10 cellular contexts compared by ENCODE assay signal in genomic region chr2:204019572-204020501, GRCh38.
DNase-seq lines count a peak whose midpoint lies in the region; ATAC-seq and TF ChIP-seq lines count a peak whose summit lies in the region.
"Had no signal": no experiment of that assay in that cellular context is flagged by ENCODE, and none has a peak within 500 bp of the region (broad histone marks: within the 10 kb centered on the region; RNA-seq: fewer than 3 reads in every experiment).

No MANE protein-coding gene starts in this region.

- no peaks in the 10 kb centered on the region for H3K79me1 ChIP-seq in mesendoderm (ENCODE audit: low read length)

- no CpG with 5 or more reads among the region's 6 CpGs for WGBS in mesendoderm (ENCODE audit: extremely low coverage, insufficient coverage, low lambda C conversion rate)

- H3K18ac ChIP-seq in mesendoderm (ENCODE audit: low read length), result no peak overlapping the region

- H3K4ac ChIP-seq in mesendoderm (ENCODE audit: low read depth, low read length), result no peak overlapping the region

- H2BK120ac ChIP-seq in mesendoderm (ENCODE audit: low read depth, low read length), result no peak overlapping the region

- H4K8ac ChIP-seq in mesendoderm (ENCODE audit: low read depth, low read length), result no peak overlapping the region

- H2BK15ac ChIP-seq in mesendoderm (replicated peaks; ENCODE audit: low read depth), result no peak overlapping the region

- no peak for TF ChIP-seq CTCF in astrocyte of the spinal cord (IDR thresholded peaks at IDR 0.05; ENCODE audit: low read depth, low read length)

- no peak overlapping the region for H2AK5ac ChIP-seq in mesendoderm (ENCODE audit: low read length)

- no peak overlapping the region for H3K23ac ChIP-seq in mesendoderm (ENCODE audit: low read length)

- ATAC-seq in stimulated activated naive CD8-positive, alpha-beta T cell treated with anti-CD3 and anti-CD28 coated beads, Interleukin-15, Interleukin-2, amounts not matched to agents 100 U/mL and 50 U/mL, for 24 hours, result peak; percentile 94

- no peaks in the 10 kb centered on the region for H3K27me3 ChIP-seq in mesendoderm (ENCODE audit: insufficient read depth, low read length, poor library complexity)
- H3K27me3 ChIP-seq: testis had no signal

- no peak overlapping the region for H2BK5ac ChIP-seq in mesendoderm (ENCODE audit: low read length)

- H3K9ac ChIP-seq in mesendoderm (ENCODE audit: low read length), result no peak overlapping the region

- TF ChIP-seq POLR2A in erythroblast (IDR thresholded peaks at IDR 0.05; ENCODE audit: low read length), result no peak

- H3K36me3 ChIP-seq in mesendoderm (ENCODE audit: control insufficient read depth, insufficient read depth, low read length), result no peaks in the 10 kb centered on the region
- H3K36me3 ChIP-seq: left ventricle myocardium inferior had no signal

- no peak overlapping the region for H3K56ac ChIP-seq in mesendoderm (ENCODE audit: low read length)

- H3K4me3 ChIP-seq in astrocyte of the spinal cord (ENCODE audit: low read depth, low read length) (no peak overlapping the region), mesendoderm (ENCODE audit: low read length) (no peak overlapping the region)
- H3K4me3 ChIP-seq: left ventricle myocardium inferior, testis had no signal

- intact Hi-C loops in head of caudate nucleus (cut with DNase I), result no loop called here

- H3K4me1 ChIP-seq in mesendoderm (ENCODE audit: control insufficient read depth, low read depth, low read length), result peaks cover under 1% of the 10 kb centered on the region
- H3K4me1 ChIP-seq: left ventricle myocardium inferior, testis had no signal

- H3K4me2 ChIP-seq in mesendoderm (ENCODE audit: low read length), result no peak overlapping the region

- DNase-seq in activated T-cell treated with anti-CD3 and anti-CD28 coated beads for 48 hours (ENCODE audit: low read depth) (peak; percentile 47), LHCN-M2 (ENCODE audit: low read depth) (peak; percentile 65), astrocyte of the spinal cord (ENCODE audit: low read depth, low spot score) (peak; percentile 48), head of caudate nucleus (no peak), mesendoderm (no peak), erythroblast (lab: John Stamatoyannopoulos, UW) (no peak)
- DNase-seq in activated T-cell treated with anti-CD3 and anti-CD28 coated beads, Interleukin-2, amount 50 U/mL, for 1 hour, result no peak
- DNase-seq in stimulated activated naive CD8-positive, alpha-beta T cell treated with anti-CD3 and anti-CD28 coated beads, Interleukin-15, Interleukin-2, amounts not matched to agents 100 U/mL and 50 U/mL, for 24 hours, result peak; percentile 59
- DNase-seq: left ventricle myocardium inferior, testis had no signal

- in situ Hi-C loops in astrocyte of the spinal cord (cut with HindIII; ENCODE audit: low sequenced_read_pairs), result no loop called here

- no peaks in the 10 kb centered on the region for H3K79me2 ChIP-seq in mesendoderm (ENCODE audit: control insufficient read depth, insufficient read depth, low read length)

- no peak overlapping the region for H3K27ac ChIP-seq in mesendoderm (ENCODE audit: low read depth, low read length)
- H3K27ac ChIP-seq: left ventricle myocardium inferior, testis had no signal

- no peak overlapping the region for H4K5ac ChIP-seq in mesendoderm (ENCODE audit: low read length)

Comparison
In these comparisons a context has a peak if more than half of its experiments do, and no peak if none do; other contexts are left out.
1. DNase-seq: peak in activated T-cell treated with anti-CD3 and anti-CD28 coated beads for 48 hours (single experiment), LHCN-M2 (single experiment), astrocyte of the spinal cord (single experiment) and stimulated activated naive CD8-positive, alpha-beta T cell treated with anti-CD3 and anti-CD28 coated beads, Interleukin-15, Interleukin-2, amounts not matched to agents 100 U/mL and 50 U/mL, for 24 hours (single experiment); none in activated T-cell treated with anti-CD3 and anti-CD28 coated beads, Interleukin-2, amount 50 U/mL, for 1 hour (single experiment), head of caudate nucleus (0 of 42), mesendoderm (single experiment) and erythroblast (0 of 2).